ENCODE assay signal across 8 cellular contexts in genomic region chr2:100818003-100818605, GRCh38. TPM values are rescaled to one million over a fixed set of nuclear protein-coding genes. Genes with fewer than 3 reads are reported as not detected.
DNase-seq lines count a peak whose midpoint lies in the region; ATAC-seq and TF ChIP-seq lines count a peak whose summit lies in the region.

No MANE protein-coding gene starts in this region.

- H3K4me1 Mint-ChIP-seq in type B pancreatic cell (ENCODE audit: unreplicated experiment), result peaks cover 9% of the 10 kb centered on the region

- peaks cover 61% of the 10 kb centered on the region for H3K27me3 Mint-ChIP-seq in type B pancreatic cell

- H3K4me3 Mint-ChIP-seq in type B pancreatic cell, result peak overlapping the region; percentile 87

- no peak for TF ChIP-seq CTCF in dorsolateral prefrontal cortex (IDR thresholded peaks at IDR 0.05 in 54 of 56, conservative IDR thresholded peaks at IDR 0.05 in 2 of 56; ENCODE audit: low read depth in 1 of 56, partially characterized antibody in 56 of 56)
- TF ChIP-seq CTCF in type B pancreatic cell (conservative IDR thresholded peaks at IDR 0.05), result no peak
- TF ChIP-seq CTCF in GM20000 (IDR thresholded peaks at IDR 0.05; ENCODE audit: extremely low read depth, missing control alignments), result no peak

- H3K36me3 Mint-ChIP-seq in type B pancreatic cell, result no peaks in the 10 kb centered on the region

- H3K27ac Mint-ChIP-seq in type B pancreatic cell, result peak overlapping the region; percentile 96

- intact Hi-C loops in dorsolateral prefrontal cortex (cut with DNase I), result loop anchor here (10.0 kb wide), 2 partner anchors 177 to 203 kb away; no protein-coding TSS in a partner anchor

- H3K27me3 ChIP-seq in dorsolateral prefrontal cortex, result peaks cover 0 to 23% (median 0%) of the 10 kb centered on the region in 45 donors

- peak overlapping the region in 58 of 59 donors; percentile 33 to 83 (median 70) for H3K4me3 ChIP-seq in dorsolateral prefrontal cortex

- no peaks in the 10 kb centered on the region for H3K9me3 Mint-ChIP-seq in type B pancreatic cell

- peak overlapping the region in 57 of 59 donors; percentile 7 to 94 (median 80) for H3K27ac ChIP-seq in dorsolateral prefrontal cortex

- DNase-seq in activated CD8-positive, alpha-beta memory T cell treated with anti-CD3 and anti-CD28 coated beads, Interleukin-2, amount 50 U/mL, for 4 hours, result peak; percentile 32
- no peak for DNase-seq in activated CD8-positive, alpha-beta memory T cell treated with anti-CD3 and anti-CD28 coated beads, Interleukin-2, amount 50 U/mL, for 48 hours
- DNase-seq in dorsolateral prefrontal cortex (no peak), medulla oblongata (ENCODE audit: extremely low spot score) (peak; percentile 46), type B pancreatic cell (ENCODE audit: extremely low spot score, unreplicated experiment) (no peak), GM20000 (ENCODE audit: low spot score) (no peak)

- ATAC-seq in HG03457 (IDR thresholded peaks at IDR 0.05; ENCODE audit: unreplicated experiment), result no peak
- no peak for ATAC-seq in GM21737 (IDR thresholded peaks at IDR 0.05; ENCODE audit: unreplicated experiment)

RNA-seq across cellular contexts. Expression of gene NPAS2, which starts 1.8 kb away (rescaled TPM):
- total RNA-seq in dorsolateral prefrontal cortex (10 to 100 TPM; 23.5 to 96.6 (median 54.7) TPM), type B pancreatic cell (ENCODE audit: low replicate concordance) (10.7 and 25.7 TPM in 2 replicates)

Comparison
In these comparisons a context has a peak if more than half of its experiments do, and no peak if none do; other contexts are left out.
1. DNase-seq: peak in activated CD8-positive, alpha-beta memory T cell treated with anti-CD3 and anti-CD28 coated beads, Interleukin-2, amount 50 U/mL, for 4 hours (single experiment) and medulla oblongata (single experiment); none in activated CD8-positive, alpha-beta memory T cell treated with anti-CD3 and anti-CD28 coated beads, Interleukin-2, amount 50 U/mL, for 48 hours (single experiment), dorsolateral prefrontal cortex (0 of 10), type B pancreatic cell (single experiment) and GM20000 (single experiment).